8 cellular contexts compared by ENCODE assay signal in genomic region chr7:522071-522937, GRCh38. TPM values are rescaled to one million over a fixed set of nuclear protein-coding genes. Genes with fewer than 3 reads are reported as not detected.
A peak's percentile ranks its signal among the peaks of the same experiment; 100 is the strongest.
DNase-seq lines count a peak whose midpoint lies in the region; ATAC-seq and TF ChIP-seq lines count a peak whose summit lies in the region.

No MANE protein-coding gene starts in this region.

- peaks cover 26 to 51% (median 37%) of the 10 kb centered on the region in 4 donors for H3K4me1 ChIP-seq in esophagus muscularis mucosa

- H3K36me3 Mint-ChIP-seq in T-helper 2 cell treated with Interferon-gamma antibody and Interleukin-4, amounts not matched to agents 5 μg/mL and 100 μg/mL, for 36 hours (ENCODE audit: low read depth), result no peaks in the 10 kb centered on the region

- DNase-seq in DMS79 (lab: John Stamatoyannopoulos, UW) (peak; percentile 33), esophagus muscularis mucosa (ENCODE audit: extremely low spot score) (no peak), myocyte (ENCODE audit: low read depth) (peak; percentile 91), NCI-H1048 (lab: John Stamatoyannopoulos, UW) (no peak)
- peak; percentile 30 for DNase-seq in T-helper 2 cell treated with Interferon-gamma antibody and Interleukin-4, amounts not matched to agents 5 μg/mL and 100 μg/mL, for 36 hours (ENCODE audit: low spot score)
- DNase-seq in activated CD4-positive, CD25-positive, alpha-beta regulatory T cell (lab: John Stamatoyannopoulos, UW), result no peak

- TF ChIP-seq POLR2A in esophagus muscularis mucosa (IDR thresholded peaks at IDR 0.05; ENCODE audit: low read depth), result no peak

- no peak overlapping the region for H3K27ac Mint-ChIP-seq in T-helper 2 cell treated with Interferon-gamma antibody and Interleukin-4, amounts not matched to agents 5 μg/mL and 100 μg/mL, for 36 hours

- intact Hi-C loops in esophagus muscularis mucosa (cut with DNase I), result no loop called here

- H3K36me3 ChIP-seq in esophagus muscularis mucosa, result no peaks in the 10 kb centered on the region

- H3K4me3 ChIP-seq in esophagus muscularis mucosa, result peak overlapping the region; percentile 53 to 67 (median 56)

- H3K27me3 ChIP-seq in esophagus muscularis mucosa, result peaks cover 0 to 25% (median 0%) of the 10 kb centered on the region in 4 donors

- peaks cover 2% of the 10 kb centered on the region for H3K4me1 Mint-ChIP-seq in T-helper 2 cell treated with Interferon-gamma antibody and Interleukin-4, amounts not matched to agents 5 μg/mL and 100 μg/mL, for 36 hours (ENCODE audit: low read depth)

- peaks cover 42% of the 10 kb centered on the region for H3K27me3 Mint-ChIP-seq in T-helper 2 cell treated with Interferon-gamma antibody and Interleukin-4, amounts not matched to agents 5 μg/mL and 100 μg/mL, for 36 hours (ENCODE audit: low read depth)

- peaks cover 0 to 3% (median 0%) of the 10 kb centered on the region in 4 donors for H3K9me3 ChIP-seq in esophagus muscularis mucosa

- WGBS in esophagus muscularis mucosa, result 5% methylated on average over 58 of the region's 89 CpGs

- ATAC-seq in HG03159 (IDR thresholded peaks at IDR 0.05; ENCODE audit: unreplicated experiment) (peak; percentile 53), HG03565 (IDR thresholded peaks at IDR 0.05; ENCODE audit: unreplicated experiment) (no peak)

- no peak for TF ChIP-seq EP300 in esophagus muscularis mucosa (IDR thresholded peaks at IDR 0.05)

- no peak overlapping the region for H3K4me3 Mint-ChIP-seq in T-helper 2 cell treated with Interferon-gamma antibody and Interleukin-4, amounts not matched to agents 5 μg/mL and 100 μg/mL, for 36 hours

- peak in 1 of 3 experiments; percentile 16 for TF ChIP-seq CTCF in esophagus muscularis mucosa (IDR thresholded peaks at IDR 0.05)

- no peaks in the 10 kb centered on the region for H3K9me3 Mint-ChIP-seq in T-helper 2 cell treated with Interferon-gamma antibody and Interleukin-4, amounts not matched to agents 5 μg/mL and 100 μg/mL, for 36 hours

- peak overlapping the region in 3 of 4 donors; percentile 17 to 44 (median 37) for H3K27ac ChIP-seq in esophagus muscularis mucosa (replicated peaks in 1 of 4)

RNA-seq across cellular contexts. Expression of gene PDGFA, which starts 2.7 kb away (rescaled TPM):
- total RNA-seq in esophagus muscularis mucosa (100 to 1,000 TPM in 2 of 4 donors, 10 to 100 TPM in 2; 88.0 to 184 (median 119) TPM), myocyte (38.6 and 48.4 TPM in 2 replicates)
- polyA plus RNA-seq in myocyte (2012), result 46.7 TPM

Comparison
In these comparisons a context has a peak if more than half of its experiments do, and no peak if none do; other contexts are left out.
1. DNase-seq: peak in DMS79 (single experiment), T-helper 2 cell treated with Interferon-gamma antibody and Interleukin-4, amounts not matched to agents 5 μg/mL and 100 μg/mL, for 36 hours (single experiment) and myocyte (single experiment); none in esophagus muscularis mucosa (single experiment), activated CD4-positive, CD25-positive, alpha-beta regulatory T cell (0 of 4) and NCI-H1048 (single experiment).